In genomic region chr1:101242331-101243050, GRCh38 we compare ENCODE assay signal across 10 cellular contexts. TPM values are rescaled to one million over a fixed set of nuclear protein-coding genes. Genes with fewer than 3 reads are reported as not detected.
DNase-seq lines count a peak whose midpoint lies in the region; ATAC-seq, FAIRE-seq and TF ChIP-seq lines count a peak whose summit lies in the region.
"Had no signal": no experiment of that assay in that cellular context is flagged by ENCODE, and none has a peak within 500 bp of the region (broad histone marks: within the 10 kb centered on the region; RNA-seq: fewer than 3 reads in every experiment).

No MANE protein-coding gene starts in this region.

- intact Hi-C loops in endothelial cell of umbilical vein (cut with micrococcal nuclease) = loop anchor here (1.0 kb wide), 10 partner anchors 8 to 645 kb away; no protein-coding TSS in a partner anchor
- intact Hi-C loops in left colon (cut with DNase I, micrococcal nuclease) = no loop called here

- POLR2A ChIA-PET in T-cell (lab: Charles Lee) (interaction anchor here in 1 of 2 donors (0.7 kb wide), 1 partner anchor 15 kb away, joined by 10 read pairs; no protein-coding TSS in a partner anchor), endothelial cell of umbilical vein (lab: Charles Lee) (interaction anchor here (0.7 to 3.7 kb wide), 4 partner anchors 12 to 46 kb away, joined by 3 to 20 read pairs (median 3); no protein-coding TSS in a partner anchor)

- H2AFZ ChIP-seq in endothelial cell of umbilical vein (ENCODE audit: low read depth, low read length) = no peak overlapping the region

- peaks cover 76 to 87% (median 79%) of the 10 kb centered on the region in 3 donors for H3K4me1 Mint-ChIP-seq in T-cell
- H3K4me1 Mint-ChIP-seq in natural killer cell treated with Interleukin-12 subunit alpha and Interleukin-12 subunit beta and Interleukin-15 and Interleukin-18, amount 100 ng/mL, for 72 hours (ENCODE audit: low read depth in 2 of 2) = peaks cover 62 to 67% of the 10 kb centered on the region in 2 donors

- FAIRE-seq in endothelial cell of umbilical vein (lab: Jason Lieb, UNC) = peak; percentile 84

- TF ChIP-seq CTCF in endothelial cell of umbilical vein (IDR thresholded peaks at IDR 0.05; ENCODE audit: extremely low read depth in 1 of 2, insufficient read depth in 1 of 2, low read depth in 1 of 2, low read length in 2 of 2) (no peak), brain microvascular endothelial cell (IDR thresholded peaks at IDR 0.05; ENCODE audit: low read depth, low read length, missing control alignments) (no peak)

- H3K9me1 ChIP-seq in endothelial cell of umbilical vein (replicated peaks; ENCODE audit: control insufficient read depth, extremely low read depth, insufficient read depth, low read length) = no peaks in the 10 kb centered on the region

- no peaks in the 10 kb centered on the region for H4K20me1 ChIP-seq in endothelial cell of umbilical vein (replicated peaks; ENCODE audit: control insufficient read depth, extremely low read depth, insufficient read depth, low read length)

- DNase-seq in GM03348 (ENCODE audit: low spot score) = peak; percentile 9
- DNase-seq in T-cell = no peak
- DNase-seq in endothelial cell of umbilical vein (ENCODE audit: low read depth, low spot score) = peak; percentile 97
- no peak for DNase-seq in natural killer cell treated with Interleukin-12 subunit alpha and Interleukin-12 subunit beta and Interleukin-15 and Interleukin-18, amount 100 ng/mL, for 72 hours (ENCODE audit: low spot score)
- DNase-seq in NCI-H2171 (lab: John Stamatoyannopoulos, UW) = no peak
- DNase-seq in brain microvascular endothelial cell = no peak
- DNase-seq in left colon = no peak
- DNase-seq: effector CD4-positive, alpha-beta T cell; hypothalamus; NCI-H2029 had no signal

- H3K36me3 ChIP-seq in endothelial cell of umbilical vein (ENCODE audit: control insufficient read depth in 2 of 2, extremely low read depth in 1 of 2, insufficient read depth in 2 of 2, low read length in 2 of 2) (peaks cover 16 to 19% of the 10 kb centered on the region in 2 experiments), brain microvascular endothelial cell (replicated peaks) (no peaks in the 10 kb centered on the region)

- ATAC-seq in T-cell (replicated peaks in 1 of 4) (no peak), left colon (no peak)
- no peak for ATAC-seq in natural killer cell treated with Interleukin-12 subunit alpha and Interleukin-12 subunit beta and Interleukin-15 and Interleukin-18, amount 100 ng/mL, for 72 hours

- H3K36me3 Mint-ChIP-seq in T-cell = peaks cover 50% of the 10 kb centered on the region
- peaks cover 24% of the 10 kb centered on the region for H3K36me3 Mint-ChIP-seq in natural killer cell treated with Interleukin-12 subunit alpha and Interleukin-12 subunit beta and Interleukin-15 and Interleukin-18, amount 100 ng/mL, for 72 hours

- no peaks in the 10 kb centered on the region for H3K9me3 ChIP-seq in endothelial cell of umbilical vein (replicated peaks; ENCODE audit: control insufficient read depth, insufficient read depth, low read length)

- H3K4me2 ChIP-seq in endothelial cell of umbilical vein (ENCODE audit: insufficient read depth, low read length) = peak overlapping the region; percentile 90

- peak overlapping the region; percentile 5 to 98 (median 51) for H3K4me3 Mint-ChIP-seq in T-cell
- H3K4me3 Mint-ChIP-seq in natural killer cell treated with Interleukin-12 subunit alpha and Interleukin-12 subunit beta and Interleukin-15 and Interleukin-18, amount 100 ng/mL, for 72 hours = peak overlapping the region; percentile 19

- H3K27me3 Mint-ChIP-seq in T-cell = no peaks in the 10 kb centered on the region
- H3K27me3 Mint-ChIP-seq in natural killer cell treated with Interleukin-12 subunit alpha and Interleukin-12 subunit beta and Interleukin-15 and Interleukin-18, amount 100 ng/mL, for 72 hours = no peaks in the 10 kb centered on the region

- H3K4me3 ChIP-seq in endothelial cell of umbilical vein (replicated peaks in 1 of 3; ENCODE audit: insufficient read depth in 1 of 3, low read depth in 1 of 3, low read length in 3 of 3) (peak overlapping the region in 1 of 3 experiments; percentile 100), brain microvascular endothelial cell (ENCODE audit: low read depth, low read length) (no peak overlapping the region)

- BruUV-seq in endothelial cell of umbilical vein (replicated peaks; lab: Mats Ljungman, UMichigan) = no TSS peak

- dilution Hi-C loops in endothelial cell of umbilical vein (cut with MboI; ENCODE audit: extremely low pct_ligation_motif_present, low sequenced_read_pairs) = no loop called here

- TF ChIP-seq POLR2A in endothelial cell of umbilical vein (IDR thresholded peaks at IDR 0.05; ENCODE audit: low read depth, low read length) = peak; percentile 79

- H3K4me1 ChIP-seq in endothelial cell of umbilical vein (ENCODE audit: control insufficient read depth, extremely low read depth, insufficient read depth, low read length) = peaks cover 54% of the 10 kb centered on the region

- H3K27me3 ChIP-seq in endothelial cell of umbilical vein (ENCODE audit: control insufficient read depth in 2 of 2, insufficient read depth in 2 of 2, low read length in 2 of 2) (no peaks in the 10 kb centered on the region), brain microvascular endothelial cell (replicated peaks) (no peaks in the 10 kb centered on the region)

- peak overlapping the region; percentile 7 to 57 for H3K27ac Mint-ChIP-seq in T-cell
- H3K27ac Mint-ChIP-seq in natural killer cell treated with Interleukin-12 subunit alpha and Interleukin-12 subunit beta and Interleukin-15 and Interleukin-18, amount 100 ng/mL, for 72 hours = peak overlapping the region; percentile 85 to 94

- no peaks in the 10 kb centered on the region for H3K9me3 Mint-ChIP-seq in T-cell
- H3K9me3 Mint-ChIP-seq in natural killer cell treated with Interleukin-12 subunit alpha and Interleukin-12 subunit beta and Interleukin-15 and Interleukin-18, amount 100 ng/mL, for 72 hours = no peaks in the 10 kb centered on the region

- peak overlapping the region; percentile 99 for H3K27ac ChIP-seq in endothelial cell of umbilical vein (ENCODE audit: insufficient read depth, low read depth, low read length)
- H3K27ac ChIP-seq in brain microvascular endothelial cell = no peak overlapping the region

- CTCF ChIA-PET in T-cell (lab: Charles Lee) (interaction anchor here in 1 of 2 donors (0.6 kb wide), 1 partner anchor 179 kb away, joined by 3 read pairs; no protein-coding TSS in a partner anchor), endothelial cell of umbilical vein (lab: Charles Lee) (interaction anchor here (0.6 to 12.2 kb wide), 6 partner anchors 9 to 115 kb away, joined by 3 to 368 read pairs (median 3); no protein-coding TSS in a partner anchor)

- in situ Hi-C loops in brain microvascular endothelial cell (cut with HindIII; ENCODE audit: low pct_ligation_motif_present, low sequenced_read_pairs) = no loop called here

- peak overlapping the region; percentile 100 for H3K9ac ChIP-seq in endothelial cell of umbilical vein (replicated peaks; ENCODE audit: extremely low read depth, insufficient read depth, low read length)

- peaks cover 42% of the 10 kb centered on the region for H3K79me2 ChIP-seq in endothelial cell of umbilical vein (ENCODE audit: control insufficient read depth, insufficient read depth, low read length)

TF ChIP-seq in endothelial cell of umbilical vein, 7 proteins besides CTCF, POLR2A, EP300 and RAD21:
- peak; percentile 94 for TF ChIP-seq GATA2 (IDR thresholded peaks at IDR 0.05; ENCODE audit: insufficient read depth, insufficient read length, low read depth, low read length)
- TF ChIP-seq JUN (IDR thresholded peaks at IDR 0.05; ENCODE audit: borderline replicate concordance, insufficient read depth, insufficient read length, low read depth) = peak; percentile 93
- no peak for TF ChIP-seq MYC (IDR thresholded peaks at IDR 0.05; ENCODE audit: low read depth, low read length)
- TF ChIP-seq FOS (IDR thresholded peaks at IDR 0.05; ENCODE audit: borderline replicate concordance, insufficient read depth, low read length) = peak; percentile 66
- no peak for TF ChIP-seq MAX (IDR thresholded peaks at IDR 0.05; ENCODE audit: insufficient read depth, insufficient read length)
- peak; percentile 95 for TF ChIP-seq POLR2AphosphoS5 (IDR thresholded peaks at IDR 0.05; ENCODE audit: insufficient read depth, low read depth, low read length)
- TF ChIP-seq EZH2 (IDR thresholded peaks at IDR 0.05; ENCODE audit: borderline replicate concordance, low read depth, low read length, severe bottlenecking) = no peak
TF ChIP-seq in endothelial cell of umbilical vein: peak in this region for 4.

RNA-seq across cellular contexts. Expression of gene S1PR1, which starts 5.7 kb away (rescaled TPM):
- total RNA-seq in T-cell = 100 to 1,000 TPM; 178 to 368 (median 354) TPM
- total RNA-seq in endothelial cell of umbilical vein = 137 and 138 TPM in 2 replicates
- polyA plus RNA-seq in endothelial cell of umbilical vein = 346 and 387 TPM in 2 replicates
- 206 and 215 TPM in 2 replicates for polyA plus RNA-seq in endothelial cell of umbilical vein (2011; cell fraction: cytosol; rRNA removed)
- polyA plus RNA-seq in endothelial cell of umbilical vein (2011; cell fraction: nucleus; rRNA removed) = 219 and 225 TPM in 2 replicates
- 130 and 148 TPM in 2 replicates for polyA plus RNA-seq in endothelial cell of umbilical vein (2012)
- polyA minus RNA-seq in endothelial cell of umbilical vein = 433 and 446 TPM in 2 replicates
- not detected for polyA minus RNA-seq in endothelial cell of umbilical vein (2011; cell fraction: cytosol; rRNA and poly(A)+ RNA removed)
- 363 and 384 TPM in 2 replicates for polyA minus RNA-seq in endothelial cell of umbilical vein (2011; cell fraction: nucleus; rRNA and poly(A)+ RNA removed)
- total RNA-seq in natural killer cell treated with Interleukin-12 subunit alpha and Interleukin-12 subunit beta and Interleukin-15 and Interleukin-18, amount 100 ng/mL, for 72 hours = 10 to 100 TPM; 11.8 to 49.3 TPM
- total RNA-seq in left colon = 1 to 10 TPM; 7.1 to 9.6 TPM

Comparison
In these comparisons a context has a peak if more than half of its experiments do, and no peak if none do; other contexts are left out.
1. DNase-seq: peak in GM03348 (single experiment) and endothelial cell of umbilical vein (single experiment); none in T-cell (0 of 34), natural killer cell treated with Interleukin-12 subunit alpha and Interleukin-12 subunit beta and Interleukin-15 and Interleukin-18, amount 100 ng/mL, for 72 hours (single experiment), NCI-H2171 (single experiment), brain microvascular endothelial cell (single experiment) and left colon (0 of 2).